Comparison of ENCODE assay signal across 8 cellular contexts in genomic region chrX:48695524-48695875, GRCh38. TPM values are rescaled to one million over a fixed set of nuclear protein-coding genes. Genes with fewer than 3 reads are reported as not detected.
DNase-seq lines count a peak whose midpoint lies in the region; ATAC-seq, FAIRE-seq and TF ChIP-seq lines count a peak whose summit lies in the region.

No MANE protein-coding gene starts in this region.

- no peak for TF ChIP-seq POLR2A in breast epithelium (IDR thresholded peaks at IDR 0.05)
- no peak for TF ChIP-seq POLR2A in H54 (IDR thresholded peaks at IDR 0.05; ENCODE audit: low read depth, low read length)

- peak overlapping the region; percentile 77 for H3K4me3 ChIP-seq in BE2C (ENCODE audit: low read depth, low read length)
- peak overlapping the region; percentile 58 to 74 (median 70) for H3K4me3 ChIP-seq in breast epithelium

- intact Hi-C loops in breast epithelium (cut with DNase I; ENCODE audit: low total_unique reads): no loop called here

- H3K4me3 Mint-ChIP-seq in IgD-negative memory B cell: peak overlapping the region in 3 of 4 donors; percentile 78 to 91 (median 88)

- no peaks in the 10 kb centered on the region for H3K27me3 Mint-ChIP-seq in IgD-negative memory B cell

- no peak for TF ChIP-seq CTCF in BE2C (IDR thresholded peaks at IDR 0.05; ENCODE audit: low read depth, low read length)
- no peak for TF ChIP-seq CTCF in breast epithelium (IDR thresholded peaks at IDR 0.05)

- peak overlapping the region; percentile 88 to 90 for H3K27ac ChIP-seq in breast epithelium

- H3K4me1 ChIP-seq in BE2C: no peaks in the 10 kb centered on the region; the same call in 1 of the 2 replicates
- no peaks in the 10 kb centered on the region for H3K4me1 ChIP-seq in breast epithelium

- FAIRE-seq in H54 (lab: Jason Lieb, UNC): no peak

- H3K9me3 ChIP-seq in BE2C (no peaks in the 10 kb centered on the region), breast epithelium (no peaks in the 10 kb centered on the region)

- H3K4me1 Mint-ChIP-seq in IgD-negative memory B cell: peaks cover 0 to 13% (median 7%) of the 10 kb centered on the region in 3 donors

- DNase-seq in BE2C (peak; percentile 19), breast epithelium (ENCODE audit: low spot score in 2 of 2) (no peak), myocyte (ENCODE audit: low read depth) (peak; percentile 43), H54 (ENCODE audit: insufficient read length, low spot score) (no peak), midbrain (lab: John Stamatoyannopoulos, UW) (no peak)
- DNase-seq in activated CD4-positive, alpha-beta T cell treated with anti-CD3 and anti-CD28 coated beads for 4 hours: no peak

- no peaks in the 10 kb centered on the region for H3K36me3 Mint-ChIP-seq in IgD-negative memory B cell

- no peak for ATAC-seq in HG02588 (IDR thresholded peaks at IDR 0.05; ENCODE audit: unreplicated experiment)

- H3K36me3 ChIP-seq in BE2C (peaks cover 5% of the 10 kb centered on the region), breast epithelium (no peaks in the 10 kb centered on the region)

- H3K9me3 Mint-ChIP-seq in IgD-negative memory B cell: no peaks in the 10 kb centered on the region

- H3K27ac Mint-ChIP-seq in IgD-negative memory B cell: peak overlapping the region in 2 of 3 donors; percentile 54 to 85

- H3K27me3 ChIP-seq in BE2C: no peaks in the 10 kb centered on the region
- peaks cover 0 to 41% of the 10 kb centered on the region in 2 donors for H3K27me3 ChIP-seq in breast epithelium

RNA-seq across cellular contexts. Expression of gene SUV39H1, which starts 1.0 kb away (rescaled TPM):
- polyA plus RNA-seq in BE2C (2012; ENCODE audit: insufficient read depth, insufficient read length, low read depth): 12.1 TPM
- polyA plus RNA-seq in IgD-negative memory B cell: 8.6 TPM
- total RNA-seq in breast epithelium (1 to 10 TPM; 3.6 to 7.0 (median 5.3) TPM), myocyte (2.8 and 3.1 TPM in 2 replicates)
- polyA plus RNA-seq in myocyte (2012): 2.0 TPM

RNA-seq across cellular contexts. Expression of gene WAS, which starts 11.9 kb away (rescaled TPM):
- 1.1 TPM for polyA plus RNA-seq in BE2C (2012; ENCODE audit: insufficient read depth, insufficient read length, low read depth)
- 26.5 TPM for polyA plus RNA-seq in IgD-negative memory B cell
- 10 to 100 TPM in 1 of 3 donors, 1 to 10 TPM in 2; 2.3 to 12.5 (median 6.0) TPM for total RNA-seq in breast epithelium
- total RNA-seq in myocyte: 0.19 TPM in 1 of 2 replicates, not detected in the other
- polyA plus RNA-seq in myocyte (2012): 0.20 TPM

Comparison
In these comparisons a context has a peak if more than half of its experiments do, and no peak if none do; other contexts are left out.
1. DNase-seq: peak in BE2C (single experiment) and myocyte (single experiment); none in breast epithelium (0 of 2), H54 (single experiment), activated CD4-positive, alpha-beta T cell treated with anti-CD3 and anti-CD28 coated beads for 4 hours (0 of 2) and midbrain (single experiment).